In genomic region chr4:151990201-151990600, GRCh38 we compare ENCODE assay signal across 15 cellular contexts.
DNase-seq lines count a peak whose midpoint lies in the region; ATAC-seq and TF ChIP-seq lines count a peak whose summit lies in the region.
"Had no signal": no experiment of that assay in that cellular context is flagged by ENCODE, and none has a peak within 500 bp of the region (broad histone marks: within the 10 kb centered on the region; RNA-seq: fewer than 3 reads in every experiment).

No MANE protein-coding gene starts in this region.

- DNase-seq in CD4-positive, CD25-positive, alpha-beta regulatory T cell, result no peak
- peak; percentile 91 for DNase-seq in HT1080 (ENCODE audit: low read depth)
- DNase-seq in mammary epithelial cell, result peak; percentile 91
- no peak for DNase-seq in naive thymus-derived CD4-positive, alpha-beta T cell
- DNase-seq in cardiac septum (ENCODE audit: low spot score), result no peak
- DNase-seq in stimulated activated CD4-positive, alpha-beta T cell treated with anti-CD3 and anti-CD28 coated beads, Interleukin-1b, Interleukin-23, amount 100 ng/mL, for 48 hours, result no peak
- no peak for DNase-seq in SKM-1 treated with dmso at 0.1 percent for 144 hours (lab: John Stamatoyannopoulos, UW; ENCODE audit: unreplicated experiment)
- no peak for DNase-seq in lower leg skin (ENCODE audit: low spot score in 2 of 2)
- DNase-seq: effector memory CD4-positive, alpha-beta T cell; lower lobe of right lung; MM.1S; ovary; RPMI8226; stimulated activated naive CD4-positive, alpha-beta T cell treated with Interleukin-2 at 50 U/mL for 16 hours had no signal

- no peaks in the 10 kb centered on the region for H3K79me2 ChIP-seq in mammary epithelial cell (ENCODE audit: insufficient read depth, low read length)

- H2AFZ ChIP-seq in mammary epithelial cell (ENCODE audit: low read depth, low read length), result peak overlapping the region; percentile 57

- peak overlapping the region; percentile 51 for H3K4me2 ChIP-seq in mammary epithelial cell (ENCODE audit: insufficient read depth, low read depth, low read length)

- in situ Hi-C loops in mammary epithelial cell (cut with MboI; ENCODE audit: low sequenced_read_pairs in 2 of 2), result no loop called here

- H3K4me3 Mint-ChIP-seq in CD4-positive, CD25-positive, alpha-beta regulatory T cell, result no peak overlapping the region
- H3K4me3 Mint-ChIP-seq in naive thymus-derived CD4-positive, alpha-beta T cell, result peak overlapping the region in 4 of 10 donors; percentile 18 to 84 (median 76)

- CTCF ChIA-PET in mammary epithelial cell (lab: Charles Lee; ENCODE audit: low non-redundant PET), result no interaction called here
- CTCF ChIA-PET in naive thymus-derived CD4-positive, alpha-beta T cell (lab: Charles Lee), result interaction anchor here (0.7 kb wide), 2 partner anchors 86 to 110 kb away, joined by 3 read pairs; no protein-coding TSS in a partner anchor

- dilution Hi-C loops in mammary epithelial cell (cut with HindIII; ENCODE audit: low sequenced_read_pairs), result no loop called here

- peaks cover 5% of the 10 kb centered on the region for H3K27me3 Mint-ChIP-seq in CD4-positive, CD25-positive, alpha-beta regulatory T cell
- peaks cover 0 to 2% (median 0%) of the 10 kb centered on the region in 5 donors for H3K27me3 Mint-ChIP-seq in naive thymus-derived CD4-positive, alpha-beta T cell

- BruUV-seq in mammary epithelial cell (replicated peaks; lab: Mats Ljungman, UMichigan), result no TSS peak

- TF ChIP-seq CTCF in mammary epithelial cell (conservative IDR thresholded peaks at IDR 0.05 in 1 of 2, IDR thresholded peaks at IDR 0.05 in 1 of 2; ENCODE audit: extremely low read depth in 1 of 2, insufficient read depth in 1 of 2, low read depth in 1 of 2, low read length in 2 of 2) (no peak), lower leg skin (IDR thresholded peaks at IDR 0.05) (no peak)

- intact Hi-C loops in mammary epithelial cell (cut with micrococcal nuclease), result no loop called here
- intact Hi-C loops in naive thymus-derived CD4-positive, alpha-beta T cell (cut with micrococcal nuclease), result loop anchor here in 1 of 2 donors (2.0 to 5.0 kb wide), 4 partner anchors 21 to 362 kb away; partner anchors contain the start of gene GATB
- intact Hi-C loops in cardiac septum (cut with DNase I), result no loop called here
- intact Hi-C loops in lower leg skin (cut with DNase I; ENCODE audit: low total_unique reads), result no loop called here

- peaks cover 0 to 8% (median 1%) of the 10 kb centered on the region in 7 donors for H3K9me3 Mint-ChIP-seq in CD4-positive, CD25-positive, alpha-beta regulatory T cell
- H3K9me3 Mint-ChIP-seq in naive thymus-derived CD4-positive, alpha-beta T cell, result peaks cover 0 to 9% (median 3%) of the 10 kb centered on the region in 11 donors

- peaks cover 21 to 56% (median 30%) of the 10 kb centered on the region in 4 donors for H3K4me1 Mint-ChIP-seq in CD4-positive, CD25-positive, alpha-beta regulatory T cell
- H3K4me1 Mint-ChIP-seq in naive thymus-derived CD4-positive, alpha-beta T cell, result peaks cover 38 to 64% (median 56%) of the 10 kb centered on the region in 7 donors

- H3K27me3 ChIP-seq in CD4-positive, CD25-positive, alpha-beta regulatory T cell (ENCODE audit: control insufficient read depth, insufficient read depth, low read length), result no peaks in the 10 kb centered on the region
- no peaks in the 10 kb centered on the region for H3K27me3 ChIP-seq in mammary epithelial cell (ENCODE audit: insufficient read depth, low read length)
- H3K27me3 ChIP-seq in naive thymus-derived CD4-positive, alpha-beta T cell (ENCODE audit: control insufficient read depth in 2 of 2, insufficient read depth in 2 of 2, low read length in 2 of 2), result no peaks in the 10 kb centered on the region
- H3K27me3 ChIP-seq: ovary had no signal

- H3K27ac ChIP-seq in CD4-positive, CD25-positive, alpha-beta regulatory T cell (ENCODE audit: insufficient read depth, low read length, poor library complexity, severe bottlenecking), result no peak overlapping the region
- peak overlapping the region; percentile 49 for H3K27ac ChIP-seq in mammary epithelial cell (ENCODE audit: insufficient read depth, low read depth, low read length)
- no peak overlapping the region for H3K27ac ChIP-seq in naive thymus-derived CD4-positive, alpha-beta T cell (ENCODE audit: low read depth, low read length)
- H3K27ac ChIP-seq: lower lobe of right lung, ovary had no signal

- no peaks in the 10 kb centered on the region for H3K36me3 ChIP-seq in CD4-positive, CD25-positive, alpha-beta regulatory T cell (ENCODE audit: control insufficient read depth, insufficient read depth, low read length)
- no peaks in the 10 kb centered on the region for H3K36me3 ChIP-seq in mammary epithelial cell (ENCODE audit: insufficient read depth, low read length)
- no peaks in the 10 kb centered on the region for H3K36me3 ChIP-seq in naive thymus-derived CD4-positive, alpha-beta T cell (ENCODE audit: control insufficient read depth in 2 of 3, insufficient read depth in 3 of 3, low read length in 3 of 3)
- H3K36me3 ChIP-seq: lower lobe of right lung, ovary had no signal

- no peak overlapping the region for H3K4me3 ChIP-seq in CD4-positive, CD25-positive, alpha-beta regulatory T cell (ENCODE audit: low read depth, low read length)
- H3K4me3 ChIP-seq in mammary epithelial cell (replicated peaks in 1 of 3; ENCODE audit: insufficient read depth in 1 of 3, low read depth in 2 of 3, low read length in 3 of 3), result no peak overlapping the region
- no peak overlapping the region for H3K4me3 ChIP-seq in naive thymus-derived CD4-positive, alpha-beta T cell (ENCODE audit: low read length)
- no peak overlapping the region for H3K4me3 ChIP-seq in lower leg skin (ENCODE audit: low read depth, poor library complexity, severe bottlenecking)
- H3K4me3 ChIP-seq: GM12878, lower lobe of right lung, ovary had no signal

- peak overlapping the region in 2 of 3 donors; percentile 67 to 80 for H3K27ac Mint-ChIP-seq in CD4-positive, CD25-positive, alpha-beta regulatory T cell
- peak overlapping the region; percentile 77 to 92 (median 90) for H3K27ac Mint-ChIP-seq in naive thymus-derived CD4-positive, alpha-beta T cell

- H3K9me3 ChIP-seq in CD4-positive, CD25-positive, alpha-beta regulatory T cell (ENCODE audit: control insufficient read depth in 2 of 2, low read length in 2 of 2), result peaks cover 0 to 6% of the 10 kb centered on the region in 2 experiments
- no peaks in the 10 kb centered on the region for H3K9me3 ChIP-seq in mammary epithelial cell (replicated peaks; ENCODE audit: insufficient read depth, low read length)
- no peaks in the 10 kb centered on the region for H3K9me3 ChIP-seq in naive thymus-derived CD4-positive, alpha-beta T cell (ENCODE audit: control insufficient read depth in 2 of 3, low read length in 3 of 3)
- H3K9me3 ChIP-seq: lower lobe of right lung, ovary had no signal

- POLR2A ChIA-PET in naive thymus-derived CD4-positive, alpha-beta T cell (lab: Charles Lee), result interaction anchor here (2.3 kb wide), 1 partner anchor 111 kb away, joined by 9 read pairs; no protein-coding TSS in a partner anchor

- no peaks in the 10 kb centered on the region for H4K20me1 ChIP-seq in mammary epithelial cell (ENCODE audit: insufficient read depth, low read length)

- ATAC-seq in CD4-positive, CD25-positive, alpha-beta regulatory T cell (ENCODE audit: low read depth in 2 of 2), result no peak
- ATAC-seq in naive thymus-derived CD4-positive, alpha-beta T cell, result no peak
- ATAC-seq: GM12878, lower lobe of right lung had no signal

- peaks cover 27% of the 10 kb centered on the region for H3K4me1 ChIP-seq in CD4-positive, CD25-positive, alpha-beta regulatory T cell (ENCODE audit: control insufficient read depth, insufficient read depth, low read length, poor library complexity, severe bottlenecking)
- H3K4me1 ChIP-seq in mammary epithelial cell (ENCODE audit: insufficient read depth, low read length), result peaks cover 27% of the 10 kb centered on the region
- peaks cover 48 to 51% of the 10 kb centered on the region in 2 donors for H3K4me1 ChIP-seq in naive thymus-derived CD4-positive, alpha-beta T cell (ENCODE audit: control insufficient read depth in 2 of 2, insufficient read depth in 2 of 2, low read length in 2 of 2)
- H3K4me1 ChIP-seq: lower lobe of right lung had no signal

- peaks cover 3% of the 10 kb centered on the region for H3K36me3 Mint-ChIP-seq in CD4-positive, CD25-positive, alpha-beta regulatory T cell
- H3K36me3 Mint-ChIP-seq in naive thymus-derived CD4-positive, alpha-beta T cell, result peaks cover 0 to 17% (median 0%) of the 10 kb centered on the region in 5 donors

- TF ChIP-seq POLR2A in lower leg skin (IDR thresholded peaks at IDR 0.05), result no peak

- 6% methylated on average over 4 of the region's 4 CpGs for WGBS in mammary epithelial cell (ENCODE audit: low coverage, missing lambda C conversion rate)
- 76 to 77% methylated on average over 4 of the region's 4 CpGs for WGBS in lower leg skin, 2 donors

- H3K9ac ChIP-seq in mammary epithelial cell (ENCODE audit: insufficient read depth, low read length), result no peak overlapping the region

Comparison
In these comparisons a context has a peak if more than half of its experiments do, and no peak if none do; other contexts are left out.
1. DNase-seq: peak in HT1080 (single experiment) and mammary epithelial cell (single experiment); none in CD4-positive, CD25-positive, alpha-beta regulatory T cell (0 of 3), naive thymus-derived CD4-positive, alpha-beta T cell (0 of 9), cardiac septum (single experiment), stimulated activated CD4-positive, alpha-beta T cell treated with anti-CD3 and anti-CD28 coated beads, Interleukin-1b, Interleukin-23, amount 100 ng/mL, for 48 hours (single experiment), SKM-1 treated with dmso at 0.1 percent for 144 hours (single experiment) and lower leg skin (0 of 2).